In genomic region chr1:11285883-11286734, GRCh38 we compare ENCODE assay signal across 8 cellular contexts. TPM values are rescaled to one million over a fixed set of nuclear protein-coding genes. Genes with fewer than 3 reads are reported as not detected.
DNase-seq lines count a peak whose midpoint lies in the region; ATAC-seq lines count a peak whose summit lies in the region.

No MANE protein-coding gene starts in this region.

- H3K36me3 ChIP-seq in ectodermal cell (ENCODE audit: control insufficient read depth, insufficient read depth, low read length), result peaks cover 3% of the 10 kb centered on the region

- CTCF ChIA-PET in activated CD4-positive, alpha-beta T cell treated with anti-CD3 and anti-CD28 coated beads for 36 hours (lab: Charles Lee), result interaction anchor here (0.8 to 0.9 kb wide), 2 partner anchors 45 to 122 kb away, joined by 3 read pairs; no protein-coding TSS in a partner anchor

- H3K36me3 Mint-ChIP-seq in activated CD4-positive, alpha-beta T cell treated with anti-CD3 and anti-CD28 coated beads for 36 hours (ENCODE audit: low read depth), result peaks cover 68% of the 10 kb centered on the region

- H3K4me3 Mint-ChIP-seq in activated CD4-positive, alpha-beta T cell treated with anti-CD3 and anti-CD28 coated beads for 36 hours, result no peak overlapping the region

- peak overlapping the region; percentile 8 for H3K4me3 ChIP-seq in ectodermal cell (ENCODE audit: insufficient read depth, low read depth, low read length)

- 46 to 55% methylated on average over 7 of the region's 7 CpGs for WGBS in ectodermal cell, 2 experiments

- no peak for DNase-seq in activated CD4-positive, alpha-beta T cell treated with anti-CD3 and anti-CD28 coated beads for 36 hours
- DNase-seq in activated CD4-positive, alpha-beta T cell treated with anti-CD3 and anti-CD28 coated beads for 4 hours, result no peak
- DNase-seq in NCI-H2227 treated with DMSO at 0.1 percent for 48 hours (lab: John Stamatoyannopoulos, UW) (peak; percentile 33), putamen (ENCODE audit: low spot score) (peak; percentile 45), SIG-M5 treated with dmso at 0.1 percent for 504 hours (lab: John Stamatoyannopoulos, UW; ENCODE audit: unreplicated experiment) (no peak)

- H3K27ac Mint-ChIP-seq in activated CD4-positive, alpha-beta T cell treated with anti-CD3 and anti-CD28 coated beads for 36 hours, result peak overlapping the region; percentile 90

- POLR2A ChIA-PET in activated CD4-positive, alpha-beta T cell treated with anti-CD3 and anti-CD28 coated beads for 36 hours (lab: Charles Lee), result no interaction called here

- H3K4me1 ChIP-seq in ectodermal cell (ENCODE audit: control insufficient read depth, insufficient read depth, low read length), result peaks cover 28% of the 10 kb centered on the region

- H3K27me3 Mint-ChIP-seq in activated CD4-positive, alpha-beta T cell treated with anti-CD3 and anti-CD28 coated beads for 36 hours, result no peaks in the 10 kb centered on the region

- no peaks in the 10 kb centered on the region for H3K9me3 Mint-ChIP-seq in activated CD4-positive, alpha-beta T cell treated with anti-CD3 and anti-CD28 coated beads for 36 hours (ENCODE audit: low read depth)

- H3K27me3 ChIP-seq in ectodermal cell (ENCODE audit: control insufficient read depth, insufficient read depth, low read length, poor library complexity, severe bottlenecking), result no peaks in the 10 kb centered on the region

- intact Hi-C loops in activated CD4-positive, alpha-beta T cell treated with anti-CD3 and anti-CD28 coated beads for 36 hours (cut with DNase I, micrococcal nuclease), result loop anchor here in 1 of 2 experiments (2.0 kb wide), 1 partner anchor 23 kb away; the partner anchor contains the start of gene MTOR

- no peaks in the 10 kb centered on the region for H3K9me3 ChIP-seq in ectodermal cell (ENCODE audit: control insufficient read depth, low read length)

- peak overlapping the region; percentile 64 for H3K27ac ChIP-seq in ectodermal cell (ENCODE audit: insufficient read depth, low read depth, low read length, poor library complexity, severe bottlenecking)

- H3K4me1 Mint-ChIP-seq in activated CD4-positive, alpha-beta T cell treated with anti-CD3 and anti-CD28 coated beads for 36 hours, result peaks cover 83% of the 10 kb centered on the region

- ATAC-seq in activated CD4-positive, alpha-beta T cell treated with anti-CD3 and anti-CD28 coated beads for 36 hours, result no peak
- no peak for ATAC-seq in GM18498 (IDR thresholded peaks at IDR 0.05; ENCODE audit: unreplicated experiment)
- no peak for ATAC-seq in GM21360 (IDR thresholded peaks at IDR 0.05; ENCODE audit: unreplicated experiment)

RNA-seq across cellular contexts. Expression of gene UBIAD1, which starts 13.1 kb away (rescaled TPM):
- 10 to 100 TPM; 29.2 to 32.0 TPM for total RNA-seq in activated CD4-positive, alpha-beta T cell treated with anti-CD3 and anti-CD28 coated beads for 36 hours
- 18.8 TPM for polyA plus RNA-seq in ectodermal cell (2013, experiment 1 of 4)
- 21.8 TPM for polyA plus RNA-seq in ectodermal cell (2013, experiment 2 of 4)
- polyA plus RNA-seq in ectodermal cell (2013, experiment 3 of 4), result 17.5 TPM
- polyA plus RNA-seq in ectodermal cell (2013, experiment 4 of 4), result 18.2 TPM

RNA-seq across cellular contexts. Expression of gene MTOR, which starts 23.8 kb away (rescaled TPM):
- 10 to 100 TPM; 32.3 to 36.3 TPM for total RNA-seq in activated CD4-positive, alpha-beta T cell treated with anti-CD3 and anti-CD28 coated beads for 36 hours
- polyA plus RNA-seq in ectodermal cell (2013, experiment 1 of 4), result 61.8 TPM
- 74.6 TPM for polyA plus RNA-seq in ectodermal cell (2013, experiment 2 of 4)
- 45.9 TPM for polyA plus RNA-seq in ectodermal cell (2013, experiment 3 of 4)
- 53.0 TPM for polyA plus RNA-seq in ectodermal cell (2013, experiment 4 of 4)

Comparison
In these comparisons a context has a peak if more than half of its experiments do, and no peak if none do; other contexts are left out.
1. DNase-seq: peak in NCI-H2227 treated with DMSO at 0.1 percent for 48 hours (single experiment) and putamen (single experiment); none in activated CD4-positive, alpha-beta T cell treated with anti-CD3 and anti-CD28 coated beads for 36 hours (single experiment), activated CD4-positive, alpha-beta T cell treated with anti-CD3 and anti-CD28 coated beads for 4 hours (0 of 2) and SIG-M5 treated with dmso at 0.1 percent for 504 hours (single experiment).